In genomic region chr11:65452259-65452658, GRCh38 we compare ENCODE assay signal across 1 cellular context.
TF ChIP-seq lines count a peak whose summit lies in the region.

No MANE protein-coding gene starts in this region.

TF ChIP-seq in HepG2, 621 proteins besides CTCF, POLR2A, EP300 and RAD21:
- peak; percentile 55 for TF ChIP-seq ZNF770 (CRISPR knock-in tag; IDR thresholded peaks at IDR 0.05)
- TF ChIP-seq ARID5B (CRISPR knock-in tag; IDR thresholded peaks at IDR 0.05) = peak; percentile 16; the same call in 1 of the 2 replicates
- peak; percentile 52 for TF ChIP-seq RARA (CRISPR knock-in tag; IDR thresholded peaks at IDR 0.05)
- peak; percentile 47; the same call in 1 of the 2 replicates for TF ChIP-seq ZNF362 (CRISPR knock-in tag; IDR thresholded peaks at IDR 0.05; ENCODE audit: borderline replicate concordance)
- peak; percentile 91 for TF ChIP-seq BCL6 (CRISPR knock-in tag; IDR thresholded peaks at IDR 0.05)
